Comparison of ENCODE assay signal across 10 cellular contexts in genomic region chrX:17597836-17598434, GRCh38.
DNase-seq lines count a peak whose midpoint lies in the region; ATAC-seq, FAIRE-seq and TF ChIP-seq lines count a peak whose summit lies in the region.
"Had no signal": no experiment of that assay in that cellular context is flagged by ENCODE, and none has a peak within 500 bp of the region (broad histone marks: within the 10 kb centered on the region; RNA-seq: fewer than 3 reads in every experiment).

No MANE protein-coding gene starts in this region.

- DNase-seq in LNCaP clone FGC (ENCODE audit: low read depth) (peak; percentile 33), astrocyte of the hippocampus (ENCODE audit: low read depth, low spot score) (peak; percentile 70), left ventricle myocardium inferior (peak; percentile 77), gastrocnemius medialis (peak; percentile 35 to 41), iPS-NIHi11 (ENCODE audit: low spot score) (no peak), GM12891 (ENCODE audit: insufficient read length, low spot score) (no peak)
- DNase-seq in CD8-positive, alpha-beta memory T cell: no peak
- no peak for DNase-seq in stimulated activated CD4-positive, alpha-beta T cell treated with anti-CD3 and anti-CD28 coated beads, Interleukin-4, amount 100 ng/mL, for 24 hours
- DNase-seq: activated CD8-positive, alpha-beta T cell treated with anti-CD3 and anti-CD28 coated beads for 36 hours had no signal

- CTCF ChIA-PET in CD8-positive, alpha-beta memory T cell (lab: Charles Lee): no interaction called here

- H3K36me3 Mint-ChIP-seq in CD8-positive, alpha-beta memory T cell: no peaks in the 10 kb centered on the region

- H3K27ac ChIP-seq in left ventricle myocardium inferior (replicated peaks) (peak overlapping the region; percentile 73), gastrocnemius medialis (peak overlapping the region in 3 of 4 donors; percentile 9 to 50 (median 50))
- H3K27ac ChIP-seq in CD8-positive, alpha-beta memory T cell (ENCODE audit: low read depth, low read length): no peak overlapping the region
- H3K27ac ChIP-seq: KMS-11 had no signal

- no peak for FAIRE-seq in GM12891 (lab: Jason Lieb, UNC)

- H3K4me3 ChIP-seq in LNCaP clone FGC (ENCODE audit: low read depth, low read length) (no peak overlapping the region), left ventricle myocardium inferior (no peak overlapping the region), gastrocnemius medialis (no peak overlapping the region)
- H3K4me3 ChIP-seq in CD8-positive, alpha-beta memory T cell (ENCODE audit: low read length): no peak overlapping the region

- peak in 1 of 2 donors; percentile 68 for ATAC-seq in gastrocnemius medialis
- ATAC-seq: activated CD8-positive, alpha-beta T cell treated with anti-CD3 and anti-CD28 coated beads for 36 hours had no signal

- H3K27me3 ChIP-seq in left ventricle myocardium inferior (ENCODE audit: low read depth) (no peaks in the 10 kb centered on the region), gastrocnemius medialis (no peaks in the 10 kb centered on the region)
- no peaks in the 10 kb centered on the region for H3K27me3 ChIP-seq in CD8-positive, alpha-beta memory T cell (ENCODE audit: insufficient read depth, low read length, poor library complexity, severe bottlenecking)

- H3K36me3 ChIP-seq in left ventricle myocardium inferior (no peaks in the 10 kb centered on the region), gastrocnemius medialis (no peaks in the 10 kb centered on the region)
- no peaks in the 10 kb centered on the region for H3K36me3 ChIP-seq in CD8-positive, alpha-beta memory T cell (ENCODE audit: insufficient read depth, low read length)

- in situ Hi-C loops in gastrocnemius medialis (cut with MboI; ENCODE audit: low sequenced_read_pairs in 4 of 4): loop anchor here in 3 of 4 donors (5.0 to 25.0 kb wide), 2 partner anchors 41 to 361 kb away; no protein-coding TSS in a partner anchor

- no peak overlapping the region for H3K27ac Mint-ChIP-seq in CD8-positive, alpha-beta memory T cell
- H3K27ac Mint-ChIP-seq: activated CD8-positive, alpha-beta T cell treated with anti-CD3 and anti-CD28 coated beads for 36 hours had no signal

- H3K9me3 ChIP-seq in left ventricle myocardium inferior (replicated peaks) (no peaks in the 10 kb centered on the region), gastrocnemius medialis (no peaks in the 10 kb centered on the region)
- no peaks in the 10 kb centered on the region for H3K9me3 ChIP-seq in CD8-positive, alpha-beta memory T cell (ENCODE audit: low read length)

- TF ChIP-seq POLR2A in gastrocnemius medialis (IDR thresholded peaks at IDR 0.05): no peak
- TF ChIP-seq POLR2A in GM12891 (IDR thresholded peaks at IDR 0.05; ENCODE audit: low read depth, low read length): no peak

- H3K4me3 Mint-ChIP-seq in CD8-positive, alpha-beta memory T cell: no peak overlapping the region
- H3K4me3 Mint-ChIP-seq: activated CD8-positive, alpha-beta T cell treated with anti-CD3 and anti-CD28 coated beads for 36 hours had no signal

- peaks cover 0 to 2% (median 0%) of the 10 kb centered on the region in 5 donors for H3K9me3 Mint-ChIP-seq in CD8-positive, alpha-beta memory T cell
- H3K9me3 Mint-ChIP-seq: activated CD8-positive, alpha-beta T cell treated with anti-CD3 and anti-CD28 coated beads for 36 hours had no signal

- intact Hi-C loops in left ventricle myocardium inferior (cut with micrococcal nuclease): no loop called here
- intact Hi-C loops in gastrocnemius medialis (cut with DNase I; ENCODE audit: low total_unique reads): loop anchor here (10.0 kb wide), 1 partner anchor 87 kb away; no protein-coding TSS in a partner anchor

- POLR2A ChIA-PET in CD8-positive, alpha-beta memory T cell (lab: Charles Lee): no interaction called here

- H3K27me3 Mint-ChIP-seq in CD8-positive, alpha-beta memory T cell: no peaks in the 10 kb centered on the region

- H3K4me1 ChIP-seq in left ventricle myocardium inferior (peaks cover 23% of the 10 kb centered on the region), gastrocnemius medialis (no peaks in the 10 kb centered on the region)
- H3K4me1 ChIP-seq in CD8-positive, alpha-beta memory T cell (ENCODE audit: insufficient read depth, low read length): no peaks in the 10 kb centered on the region

- peaks cover 0 to 5% (median 0%) of the 10 kb centered on the region in 3 donors for H3K4me1 Mint-ChIP-seq in CD8-positive, alpha-beta memory T cell

- TF ChIP-seq CTCF in LNCaP clone FGC (IDR thresholded peaks at IDR 0.05; ENCODE audit: control insufficient read depth, extremely low read depth, insufficient read depth): no peak
- no peak for TF ChIP-seq CTCF in left ventricle myocardium inferior (IDR thresholded peaks at IDR 0.05; ENCODE audit: borderline replicate concordance)
- TF ChIP-seq CTCF in gastrocnemius medialis (IDR thresholded peaks at IDR 0.05 in 4 of 5, conservative IDR thresholded peaks at IDR 0.05 in 1 of 5): no peak

TF ChIP-seq in GM12891, 5 proteins besides CTCF, POLR2A, EP300 and RAD21:
- no peak for TF ChIP-seq POU2F2 (IDR thresholded peaks at IDR 0.05; ENCODE audit: low read depth, low read length)
TF ChIP-seq in GM12891: peak in this region for 0.

Comparison
In these comparisons a context has a peak if more than half of its experiments do, and no peak if none do; other contexts are left out.
1. DNase-seq: peak in LNCaP clone FGC (single experiment), astrocyte of the hippocampus (single experiment), left ventricle myocardium inferior (single experiment) and gastrocnemius medialis (2 of 2); none in CD8-positive, alpha-beta memory T cell (0 of 5), stimulated activated CD4-positive, alpha-beta T cell treated with anti-CD3 and anti-CD28 coated beads, Interleukin-4, amount 100 ng/mL, for 24 hours (single experiment), iPS-NIHi11 (single experiment) and GM12891 (single experiment).